ENCODE assay signal across 1 cellular context in the genomic region with DNA sequence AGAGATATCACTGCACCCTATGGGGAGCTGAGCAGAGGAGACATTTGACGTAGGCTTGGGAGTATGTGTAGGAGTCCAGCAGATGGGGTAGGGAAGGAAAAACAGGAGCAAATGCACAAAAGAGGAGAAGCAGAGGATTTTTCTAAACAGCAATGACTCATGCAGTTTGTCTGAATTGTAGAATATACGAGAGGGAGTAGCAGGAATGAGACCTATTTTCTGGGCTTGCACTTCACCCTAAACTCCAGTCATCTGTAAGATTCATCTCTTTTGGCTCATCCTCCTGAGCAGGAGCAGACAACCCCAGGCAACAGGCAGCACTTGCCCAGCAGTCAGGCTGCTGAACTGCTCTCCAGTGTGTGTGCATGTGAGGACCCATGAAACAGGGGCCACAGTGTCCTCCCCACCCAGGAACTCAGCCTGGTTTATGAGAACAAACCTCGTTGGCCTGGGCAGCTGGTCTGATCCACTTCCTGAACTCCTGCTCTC.
TF ChIP-seq lines count a peak whose summit lies in the region.

No MANE protein-coding gene starts in this region.

TF ChIP-seq in SK-N-SH, 30 proteins besides CTCF, POLR2A, EP300 and RAD21 (continued from another document):
- TF ChIP-seq REST (IDR thresholded peaks at IDR 0.05; ENCODE audit: low read depth, low read length) (no peak), EZH2phosphoT487 (IDR thresholded peaks at IDR 0.05; ENCODE audit: borderline replicate concordance, low read depth) (no peak), RXRA (IDR thresholded peaks at IDR 0.05; ENCODE audit: borderline replicate concordance, low read depth) (peak; percentile 58; the same call in 1 of the 2 replicates), FOSL2 (IDR thresholded peaks at IDR 0.05; ENCODE audit: borderline replicate concordance, low read depth) (peak; percentile 80), USF2 (IDR thresholded peaks at IDR 0.05; ENCODE audit: borderline replicate concordance, low read depth, low read length) (no peak), FOXJ3 (CRISPR knock-in tag; IDR thresholded peaks at IDR 0.05) (no peak), POLR2AphosphoS5 (IDR thresholded peaks at IDR 0.05; ENCODE audit: low read depth, low read length) (peak; percentile 52), TCF12 (IDR thresholded peaks at IDR 0.05) (peak; percentile 76; the same call in 1 of the 2 replicates)
- TF ChIP-seq, protein P1, sequence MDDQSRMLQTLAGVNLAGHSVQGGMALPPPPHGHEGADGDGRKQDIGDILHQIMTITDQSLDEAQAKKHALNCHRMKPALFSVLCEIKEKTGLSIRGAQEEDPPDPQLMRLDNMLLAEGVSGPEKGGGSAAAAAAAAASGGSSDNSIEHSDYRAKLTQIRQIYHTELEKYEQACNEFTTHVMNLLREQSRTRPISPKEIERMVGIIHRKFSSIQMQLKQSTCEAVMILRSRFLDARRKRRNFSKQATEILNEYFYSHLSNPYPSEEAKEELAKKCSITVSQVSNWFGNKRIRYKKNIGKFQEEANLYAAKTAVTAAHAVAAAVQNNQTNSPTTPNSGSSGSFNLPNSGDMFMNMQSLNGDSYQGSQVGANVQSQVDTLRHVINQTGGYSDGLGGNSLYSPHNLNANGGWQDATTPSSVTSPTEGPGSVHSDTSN (IDR thresholded peaks at IDR 0.05), result peak; percentile 83
- TF ChIP-seq, protein P2, sequence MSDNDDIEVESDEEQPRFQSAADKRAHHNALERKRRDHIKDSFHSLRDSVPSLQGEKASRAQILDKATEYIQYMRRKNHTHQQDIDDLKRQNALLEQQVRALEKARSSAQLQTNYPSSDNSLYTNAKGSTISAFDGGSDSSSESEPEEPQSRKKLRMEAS (IDR thresholded peaks at IDR 0.05; ENCODE audit: low read depth), result peak; percentile 46; the same call in 1 of the 2 replicates
- TF ChIP-seq, protein P3, sequence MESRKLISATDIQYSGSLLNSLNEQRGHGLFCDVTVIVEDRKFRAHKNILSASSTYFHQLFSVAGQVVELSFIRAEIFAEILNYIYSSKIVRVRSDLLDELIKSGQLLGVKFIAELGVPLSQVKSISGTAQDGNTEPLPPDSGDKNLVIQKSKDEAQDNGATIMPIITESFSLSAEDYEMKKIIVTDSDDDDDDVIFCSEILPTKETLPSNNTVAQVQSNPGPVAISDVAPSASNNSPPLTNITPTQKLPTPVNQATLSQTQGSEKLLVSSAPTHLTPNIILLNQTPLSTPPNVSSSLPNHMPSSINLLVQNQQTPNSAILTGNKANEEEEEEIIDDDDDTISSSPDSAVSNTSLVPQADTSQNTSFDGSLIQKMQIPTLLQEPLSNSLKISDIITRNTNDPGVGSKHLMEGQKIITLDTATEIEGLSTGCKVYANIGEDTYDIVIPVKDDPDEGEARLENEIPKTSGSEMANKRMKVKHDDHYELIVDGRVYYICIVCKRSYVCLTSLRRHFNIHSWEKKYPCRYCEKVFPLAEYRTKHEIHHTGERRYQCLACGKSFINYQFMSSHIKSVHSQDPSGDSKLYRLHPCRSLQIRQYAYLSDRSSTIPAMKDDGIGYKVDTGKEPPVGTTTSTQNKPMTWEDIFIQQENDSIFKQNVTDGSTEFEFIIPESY (IDR thresholded peaks at IDR 0.05; ENCODE audit: borderline replicate concordance, low read depth), result no peak
